In the genomic region with DNA sequence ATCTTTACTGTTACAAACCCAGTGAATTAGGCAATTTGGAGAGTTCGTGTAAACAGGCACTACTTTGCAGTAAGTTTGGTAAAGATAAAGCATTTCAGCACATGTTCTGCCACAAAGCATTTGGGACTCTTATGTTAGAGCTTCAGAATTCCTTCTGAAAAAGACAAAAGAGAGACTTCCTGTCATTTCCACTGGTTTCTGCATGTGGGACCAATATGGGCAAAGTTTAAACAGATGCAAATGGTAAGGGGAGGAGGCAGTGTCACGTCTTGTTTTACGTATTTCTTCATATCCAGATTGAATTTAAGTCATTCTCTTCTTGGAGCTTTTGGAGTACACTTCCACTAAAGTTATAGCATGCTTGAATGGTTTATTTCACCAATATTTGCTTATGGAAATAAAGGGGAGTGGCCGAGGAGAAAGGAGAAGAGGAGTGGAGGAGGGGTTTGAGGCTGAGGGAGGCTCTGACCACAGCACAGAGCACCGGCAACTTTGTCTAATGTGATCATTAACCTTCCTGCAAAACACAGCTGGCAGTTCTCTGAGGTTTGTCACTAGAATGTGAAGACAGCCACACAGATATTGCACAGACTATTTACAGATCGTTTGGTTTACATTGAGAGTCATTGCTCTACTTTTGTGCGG, we compare ENCODE assay signal across 8 cellular contexts. TPM values are rescaled to one million over a fixed set of nuclear protein-coding genes. Genes with fewer than 3 reads are reported as not detected.
DNase-seq lines count a peak whose midpoint lies in the region; ATAC-seq and TF ChIP-seq lines count a peak whose summit lies in the region.

TSS of gene APELA (plus strand) at position 499 of the 645 bp plus-strand sequence. CDS start 154 bp downstream, outside the sequence.

- peak within 1 kb of the TSS; percentile 90 for H3K27ac Mint-ChIP-seq in neural crest cell (ENCODE audit: unreplicated experiment)
- H3K27ac Mint-ChIP-seq in stimulated activated effector memory CD8-positive, alpha-beta T cell treated with anti-CD3 and anti-CD28 coated beads, Interleukin-12 subunit alpha, Interleukin-12 subunit beta, amount 100 ng/mL, for 72 hours = no peak within 1 kb of the TSS

- peak within 1 kb of the TSS; percentile 66 for H3K4me3 Mint-ChIP-seq in neural crest cell
- no peak within 1 kb of the TSS for H3K4me3 Mint-ChIP-seq in stimulated activated effector memory CD8-positive, alpha-beta T cell treated with anti-CD3 and anti-CD28 coated beads, Interleukin-12 subunit alpha, Interleukin-12 subunit beta, amount 100 ng/mL, for 72 hours

- ATAC-seq in GM19043 (IDR thresholded peaks at IDR 0.05; ENCODE audit: low read depth, unreplicated experiment) (peak; percentile 100), HG02798 (IDR thresholded peaks at IDR 0.05; ENCODE audit: poor library complexity, unreplicated experiment) (peak; percentile 100)
- ATAC-seq in stimulated activated effector memory CD8-positive, alpha-beta T cell treated with anti-CD3 and anti-CD28 coated beads, Interleukin-12 subunit alpha, Interleukin-12 subunit beta, amount 100 ng/mL, for 72 hours = no peak

- peaks cover 47% of the 10 kb centered on the region for H3K4me1 Mint-ChIP-seq in neural crest cell
- no peaks in the 10 kb centered on the region for H3K4me1 Mint-ChIP-seq in stimulated activated effector memory CD8-positive, alpha-beta T cell treated with anti-CD3 and anti-CD28 coated beads, Interleukin-12 subunit alpha, Interleukin-12 subunit beta, amount 100 ng/mL, for 72 hours

- H3K9me3 Mint-ChIP-seq in neural crest cell = peaks cover 6% of the 10 kb centered on the region
- no peaks in the 10 kb centered on the region for H3K9me3 Mint-ChIP-seq in stimulated activated effector memory CD8-positive, alpha-beta T cell treated with anti-CD3 and anti-CD28 coated beads, Interleukin-12 subunit alpha, Interleukin-12 subunit beta, amount 100 ng/mL, for 72 hours

- no peaks in the 10 kb centered on the region for H3K36me3 Mint-ChIP-seq in neural crest cell (ENCODE audit: low read depth)
- no peaks in the 10 kb centered on the region for H3K36me3 Mint-ChIP-seq in stimulated activated effector memory CD8-positive, alpha-beta T cell treated with anti-CD3 and anti-CD28 coated beads, Interleukin-12 subunit alpha, Interleukin-12 subunit beta, amount 100 ng/mL, for 72 hours

- no peaks in the 10 kb centered on the region for H3K27me3 Mint-ChIP-seq in neural crest cell (ENCODE audit: low read depth)

- no peak for TF ChIP-seq CTCF in neural crest cell (conservative IDR thresholded peaks at IDR 0.05)

- DNase-seq in NCI-H526 (lab: John Stamatoyannopoulos, UW) (peak; percentile 93 to 94), neural crest cell (ENCODE audit: low read depth, low spot score) (no peak), activated gamma-delta T cell (lab: John Stamatoyannopoulos, UW) (no peak), HPDE6-E6E7 (ENCODE audit: extremely low spot score) (no peak)
- no peak for DNase-seq in activated naive CD4-positive, alpha-beta T cell (lab: John Stamatoyannopoulos, UW)
- no peak for DNase-seq in stimulated activated effector memory CD8-positive, alpha-beta T cell treated with anti-CD3 and anti-CD28 coated beads, Interleukin-12 subunit alpha, Interleukin-12 subunit beta, amount 100 ng/mL, for 72 hours (ENCODE audit: low spot score in 2 of 2)

RNA-seq across cellular contexts. Expression of gene APELA, which starts in this region (rescaled TPM):
- 0.18 and 0.56 TPM in 2 replicates for total RNA-seq in neural crest cell

Comparison
In these comparisons a context has a peak if more than half of its experiments do, and no peak if none do; other contexts are left out.
1. DNase-seq: peak in NCI-H526 (2 of 2); none in neural crest cell (single experiment), activated naive CD4-positive, alpha-beta T cell (0 of 4), activated gamma-delta T cell (single experiment), HPDE6-E6E7 (single experiment) and stimulated activated effector memory CD8-positive, alpha-beta T cell treated with anti-CD3 and anti-CD28 coated beads, Interleukin-12 subunit alpha, Interleukin-12 subunit beta, amount 100 ng/mL, for 72 hours (0 of 2).